30 cellular contexts compared by ENCODE assay signal in genomic region chr7:43244232-43244631, GRCh38.
A peak's percentile ranks its signal among the peaks of the same experiment; 100 is the strongest.
DNase-seq lines count a peak whose midpoint lies in the region; ATAC-seq and TF ChIP-seq lines count a peak whose summit lies in the region.
"Had no signal": no experiment of that assay in that cellular context is flagged by ENCODE, and none has a peak within 500 bp of the region (broad histone marks: within the 10 kb centered on the region; RNA-seq: fewer than 3 reads in every experiment).

No MANE protein-coding gene starts in this region.

- intact Hi-C loops in esophagus muscularis mucosa (cut with DNase I) = no loop called here

- H3K4me1 ChIP-seq in BLaER1 = peaks cover 49% of the 10 kb centered on the region
- H3K4me1 ChIP-seq in osteoblast (ENCODE audit: insufficient read depth, low read length) = peaks cover 3% of the 10 kb centered on the region
- H3K4me1 ChIP-seq in esophagus muscularis mucosa = peaks cover 0 to 14% (median 9%) of the 10 kb centered on the region in 4 donors
- H3K4me1 ChIP-seq: heart right ventricle, Peyer's patch, prostate gland, right lobe of liver, tibial nerve had no signal

- H3K9me3 Mint-ChIP-seq in activated T-helper 17 cell treated with anti-CD3 and anti-CD28 coated beads, Interleukin-2, amount 50 U/mL, for 72 hours = no peaks in the 10 kb centered on the region
- H3K9me3 Mint-ChIP-seq: endodermal cell, IgD-negative memory B cell had no signal

- H4K20me1 ChIP-seq in BLaER1 (no peaks in the 10 kb centered on the region), osteoblast (ENCODE audit: insufficient read depth, low read length) (no peaks in the 10 kb centered on the region)

- no peaks in the 10 kb centered on the region for H3K27me3 ChIP-seq in BLaER1
- peaks cover 3% of the 10 kb centered on the region for H3K27me3 ChIP-seq in osteoblast (ENCODE audit: insufficient read depth, low read length)
- H3K27me3 ChIP-seq in esophagus muscularis mucosa = no peaks in the 10 kb centered on the region
- H3K27me3 ChIP-seq: cardiac muscle cell, neutrophil, Peyer's patch, right lobe of liver, tibial nerve had no signal

- no peaks in the 10 kb centered on the region for H3K79me2 ChIP-seq in osteoblast (ENCODE audit: insufficient read depth, low read length)

- TF ChIP-seq POLR2A in esophagus muscularis mucosa (IDR thresholded peaks at IDR 0.05; ENCODE audit: low read depth) = no peak

- H3K36me3 ChIP-seq in BLaER1 (no peaks in the 10 kb centered on the region; the same call in 1 of the 2 replicates), osteoblast (ENCODE audit: insufficient read depth, low read length) (no peaks in the 10 kb centered on the region), esophagus muscularis mucosa (no peaks in the 10 kb centered on the region)
- H3K36me3 ChIP-seq: cardiac muscle cell, heart right ventricle, neutrophil, Peyer's patch, prostate gland, right lobe of liver, tibial nerve had no signal

- H3K27me3 Mint-ChIP-seq in activated T-helper 17 cell treated with anti-CD3 and anti-CD28 coated beads, Interleukin-2, amount 50 U/mL, for 72 hours = peaks cover 30% of the 10 kb centered on the region

- no peak for TF ChIP-seq CTCF in osteoblast (IDR thresholded peaks at IDR 0.05; ENCODE audit: extremely low read depth, low read depth, low read length)
- TF ChIP-seq CTCF in esophagus muscularis mucosa (IDR thresholded peaks at IDR 0.05) = no peak

- H3K4me3 Mint-ChIP-seq in activated T-helper 17 cell treated with anti-CD3 and anti-CD28 coated beads, Interleukin-2, amount 50 U/mL, for 72 hours = no peak overlapping the region
- H3K4me3 Mint-ChIP-seq: activated naive CD8-positive, alpha-beta T cell; CD4-positive, CD25-positive, alpha-beta regulatory T cell; endodermal cell; IgD-negative memory B cell had no signal

- DNase-seq in H4 (ENCODE audit: low spot score) (peak; percentile 8), osteoblast (ENCODE audit: insufficient read length, low spot score, missing footprints) (peak; percentile 81), T-helper 2 cell (no peak), esophagus muscularis mucosa (ENCODE audit: extremely low spot score) (no peak), NCI-H82 treated with DMSO at 0.1 percent for 48 hours (lab: John Stamatoyannopoulos, UW; ENCODE audit: unreplicated experiment) (no peak)
- DNase-seq: activated CD8-positive, alpha-beta memory T cell treated with anti-CD3 and anti-CD28 coated beads for 24 hours; activated T-cell treated with anti-CD3 and anti-CD28 coated beads for 4 hours; anterior cingulate cortex; Calu3; CD4-positive, CD25-positive, alpha-beta regulatory T cell; DMS79; endodermal cell; heart right ventricle; left ventricle myocardium superior; NCI-H1048; NCI-H2107; NCI-H345; Peyer's patch; right lobe of liver had no signal

- no peak for TF ChIP-seq EP300 in esophagus muscularis mucosa (IDR thresholded peaks at IDR 0.05)

- no peaks in the 10 kb centered on the region for H3K36me3 Mint-ChIP-seq in activated T-helper 17 cell treated with anti-CD3 and anti-CD28 coated beads, Interleukin-2, amount 50 U/mL, for 72 hours (ENCODE audit: low read depth)
- H3K36me3 Mint-ChIP-seq: activated naive CD8-positive, alpha-beta T cell; CD4-positive, CD25-positive, alpha-beta regulatory T cell; IgD-negative memory B cell had no signal

- H3K4me1 Mint-ChIP-seq in activated T-helper 17 cell treated with anti-CD3 and anti-CD28 coated beads, Interleukin-2, amount 50 U/mL, for 72 hours = no peaks in the 10 kb centered on the region
- H3K4me1 Mint-ChIP-seq: CD4-positive, CD25-positive, alpha-beta regulatory T cell had no signal

- 91% methylated on average over 3 of the region's 3 CpGs for WGBS in esophagus muscularis mucosa

- H3K4me3 ChIP-seq in BLaER1 (no peak overlapping the region), osteoblast (ENCODE audit: insufficient read depth, low read length) (no peak overlapping the region), esophagus muscularis mucosa (no peak overlapping the region)
- H3K4me3 ChIP-seq: cardiac muscle cell, coronary artery, heart right ventricle, Peyer's patch, prostate gland, right lobe of liver, tibial nerve had no signal

- H3K9me3 ChIP-seq in BLaER1 (no peaks in the 10 kb centered on the region), osteoblast (ENCODE audit: low read depth, low read length) (no peaks in the 10 kb centered on the region), esophagus muscularis mucosa (no peaks in the 10 kb centered on the region)
- H3K9me3 ChIP-seq: heart right ventricle, neutrophil, Peyer's patch, prostate gland, right lobe of liver, tibial nerve had no signal

- no peak overlapping the region for H3K27ac Mint-ChIP-seq in activated T-helper 17 cell treated with anti-CD3 and anti-CD28 coated beads, Interleukin-2, amount 50 U/mL, for 72 hours
- H3K27ac Mint-ChIP-seq: activated naive CD8-positive, alpha-beta T cell; CD4-positive, CD25-positive, alpha-beta regulatory T cell; endodermal cell; IgD-negative memory B cell had no signal

- H3K9ac ChIP-seq in BLaER1 = no peak overlapping the region

- H2AFZ ChIP-seq in osteoblast (ENCODE audit: low read length) = peak overlapping the region; percentile 15

- H3K27ac ChIP-seq in BLaER1 = no peak overlapping the region
- H3K27ac ChIP-seq in osteoblast (ENCODE audit: low read depth, low read length) = no peak overlapping the region
- H3K27ac ChIP-seq in esophagus muscularis mucosa (replicated peaks in 1 of 4) = no peak overlapping the region
- H3K27ac ChIP-seq: cardiac muscle cell, coronary artery, heart right ventricle, neutrophil, Peyer's patch, prostate gland, right lobe of liver, tibial nerve had no signal

- peak; percentile 32 for ATAC-seq in activated T-helper 17 cell treated with anti-CD3 and anti-CD28 coated beads, Interleukin-2, amount 50 U/mL, for 72 hours (replicated peaks)
- ATAC-seq: esophagus mucosa, HCT116, heart right ventricle, left ventricle myocardium superior, right lobe of liver had no signal

- H3K4me2 ChIP-seq in BLaER1 (peak overlapping the region; percentile 43), osteoblast (ENCODE audit: insufficient read depth, low read length) (no peak overlapping the region)

Comparison
In these comparisons a context has a peak if more than half of its experiments do, and no peak if none do; other contexts are left out.
1. DNase-seq: peak in H4 (single experiment) and osteoblast (single experiment); none in T-helper 2 cell (0 of 5), esophagus muscularis mucosa (single experiment) and NCI-H82 treated with DMSO at 0.1 percent for 48 hours (single experiment).